Comparison of ENCODE assay signal across 1 cellular context in genomic region chr3:135218304-135218703, GRCh38.
TF ChIP-seq lines count a peak whose summit lies in the region.

No MANE protein-coding gene starts in this region.

TF ChIP-seq in GM12878, 131 proteins besides CTCF, POLR2A, EP300 and RAD21 (continued from another document):
- no peak for TF ChIP-seq ZBTB11 (CRISPR knock-in tag; IDR thresholded peaks at IDR 0.05)
- no peak for TF ChIP-seq CHD1 (IDR thresholded peaks at IDR 0.05; ENCODE audit: low read depth, low read length)
- no peak for TF ChIP-seq RAD51 (IDR thresholded peaks at IDR 0.05)
- no peak for TF ChIP-seq RCOR1 (conservative IDR thresholded peaks at IDR 0.05; ENCODE audit: low read depth, low read length)
- no peak for TF ChIP-seq POU2F2 (IDR thresholded peaks at IDR 0.05; ENCODE audit: borderline replicate concordance, low read depth, low read length)
- no peak for TF ChIP-seq ZSCAN29 (IDR thresholded peaks at IDR 0.05)
- TF ChIP-seq ZBED1 (IDR thresholded peaks at IDR 0.05; ENCODE audit: borderline replicate concordance), result no peak
- no peak for TF ChIP-seq ZNF274 (IDR thresholded peaks at IDR 0.05; ENCODE audit: insufficient read depth, insufficient read length)
- no peak for TF ChIP-seq IKZF2 (IDR thresholded peaks at IDR 0.05)
- TF ChIP-seq KDM1A (IDR thresholded peaks at IDR 0.05; ENCODE audit: borderline replicate concordance), result no peak
